ENCODE assay signal across 10 cellular contexts in the genomic region with DNA sequence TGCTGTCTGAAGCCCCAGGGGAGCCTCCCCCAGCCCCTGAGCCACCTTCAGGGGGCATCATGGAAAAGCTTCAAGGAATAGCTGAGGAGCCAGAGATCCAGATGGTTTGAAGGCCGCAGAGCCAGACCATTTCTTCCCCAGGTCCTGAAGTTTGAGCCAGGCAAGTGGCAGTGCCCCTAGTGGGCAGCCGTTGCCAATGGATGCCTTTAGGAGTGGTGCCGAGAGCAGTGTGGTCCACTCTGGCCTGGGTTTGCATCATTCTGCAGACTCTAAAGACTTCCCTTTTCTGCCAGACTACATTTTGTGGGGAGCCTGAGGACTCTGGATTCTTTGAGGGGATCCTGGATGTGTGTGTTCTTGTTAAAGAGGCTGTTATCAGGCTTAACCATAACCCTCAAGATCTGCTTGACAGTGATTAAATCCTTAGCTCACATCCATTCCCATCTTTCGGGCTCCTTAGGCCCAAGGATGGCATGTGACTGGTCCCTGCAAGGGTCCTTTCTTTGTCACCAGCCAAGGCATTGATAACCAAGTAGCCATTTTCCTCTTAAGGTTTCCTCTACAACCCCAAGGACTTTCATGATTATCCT. TPM values are rescaled to one million over a fixed set of nuclear protein-coding genes. Genes with fewer than 3 reads are reported as not detected.
DNase-seq lines count a peak whose midpoint lies in the region; ATAC-seq and TF ChIP-seq lines count a peak whose summit lies in the region.
"Had no signal": no experiment of that assay in that cellular context is flagged by ENCODE, and none has a peak within 500 bp of the region (broad histone marks: within the 10 kb centered on the region; RNA-seq: fewer than 3 reads in every experiment).

No MANE protein-coding gene starts in this region.

- H3K4me1 Mint-ChIP-seq in neural crest cell: no peaks in the 10 kb centered on the region

- TF ChIP-seq POLR2A in gastroesophageal sphincter (IDR thresholded peaks at IDR 0.05): no peak

- no peaks in the 10 kb centered on the region for H3K9me3 Mint-ChIP-seq in neural crest cell
- H3K9me3 Mint-ChIP-seq: activated T-cell treated with anti-CD3 and anti-CD28 coated beads, Interleukin-2, amount 50 U/mL, for 4 hours had no signal

- H3K27ac Mint-ChIP-seq in neural crest cell (ENCODE audit: unreplicated experiment): no peak overlapping the region

- H3K4me3 Mint-ChIP-seq in neural crest cell: no peak overlapping the region
- H3K4me3 Mint-ChIP-seq: activated T-cell treated with anti-CD3 and anti-CD28 coated beads, Interleukin-2, amount 50 U/mL, for 4 hours had no signal

- no peak for ATAC-seq in gastroesophageal sphincter
- no peak for ATAC-seq in HG03378 (IDR thresholded peaks at IDR 0.05; ENCODE audit: unreplicated experiment)

- WGBS in gastroesophageal sphincter (ENCODE audit: low coverage in 1 of 2), 2 donors: 60 to 83% methylated on average over 1 to 3 of the region's 4 CpGs

- H3K4me3 ChIP-seq in coronary artery (no peak overlapping the region), gastroesophageal sphincter (no peak overlapping the region)

- DNase-seq in ELF-1 (ENCODE audit: low read depth, low spot score): peak; percentile 12
- DNase-seq in MV-4-11 (lab: John Stamatoyannopoulos, UW): peak; percentile 66
- no peak for DNase-seq in coronary artery (ENCODE audit: low spot score)
- no peak for DNase-seq in neural crest cell (ENCODE audit: low read depth, low spot score)
- no peak for DNase-seq in COLO668 (lab: John Stamatoyannopoulos, UW; ENCODE audit: unreplicated experiment)
- no peak for DNase-seq in hypothalamus (lab: John Stamatoyannopoulos, UW)
- DNase-seq: activated T-cell treated with anti-CD3 and anti-CD28 coated beads, Interleukin-2, amount 50 U/mL, for 4 hours; NCI-H1436 had no signal

- H3K4me1 ChIP-seq in gastroesophageal sphincter: no peaks in the 10 kb centered on the region

- H3K9me3 ChIP-seq in gastroesophageal sphincter: no peaks in the 10 kb centered on the region

- H3K27ac ChIP-seq in coronary artery: no peak overlapping the region
- no peak overlapping the region for H3K27ac ChIP-seq in gastroesophageal sphincter

- H3K36me3 Mint-ChIP-seq in neural crest cell (ENCODE audit: low read depth): peaks cover 9% of the 10 kb centered on the region

- no peak for TF ChIP-seq EP300 in gastroesophageal sphincter (IDR thresholded peaks at IDR 0.05)

- no peaks in the 10 kb centered on the region for H3K27me3 ChIP-seq in gastroesophageal sphincter

- peaks cover 3% of the 10 kb centered on the region for H3K27me3 Mint-ChIP-seq in neural crest cell (ENCODE audit: low read depth)

- H3K36me3 ChIP-seq in gastroesophageal sphincter: peaks cover 0 to 60% of the 10 kb centered on the region in 2 donors

- TF ChIP-seq CTCF in coronary artery (IDR thresholded peaks at IDR 0.05): peak; percentile 32
- TF ChIP-seq CTCF in neural crest cell (conservative IDR thresholded peaks at IDR 0.05): peak; percentile 55
- peak in 1 of 4 experiments; percentile 23 for TF ChIP-seq CTCF in gastroesophageal sphincter (IDR thresholded peaks at IDR 0.05)

RNA-seq across cellular contexts. Expression of gene HINFP, which starts 13.1 kb away (rescaled TPM):
- total RNA-seq in neural crest cell (38.5 and 38.6 TPM in 2 replicates), gastroesophageal sphincter (10 to 100 TPM; 19.0 to 30.2 (median 23.3) TPM)

RNA-seq across cellular contexts. Expression of gene ABCG4, which starts 14.4 kb away (rescaled TPM):
- total RNA-seq in neural crest cell (3.1 and 3.3 TPM in 2 replicates), gastroesophageal sphincter (1 to 10 TPM in 1 of 4 donors, under 1 TPM in 2, not detected in 1; 0.20 to 1.1 (median 0.40) TPM)

RNA-seq across cellular contexts. Expression of gene C2CD2L, which starts 27.3 kb away (rescaled TPM):
- total RNA-seq in neural crest cell (9.8 and 10.0 TPM in 2 replicates), gastroesophageal sphincter (10 to 100 TPM in 1 of 4 donors, 1 to 10 TPM in 3; 3.4 to 13.3 (median 8.3) TPM)

RNA-seq across cellular contexts. Expression of gene DPAGT1, which starts 32.8 kb away (rescaled TPM):
- total RNA-seq in neural crest cell (48.8 and 49.5 TPM in 2 replicates), gastroesophageal sphincter (10 to 100 TPM; 10.7 to 28.1 (median 21.4) TPM)

RNA-seq across cellular contexts. Expression of gene NLRX1, which starts 34.0 kb away (rescaled TPM):
- total RNA-seq in neural crest cell (9.1 and 9.3 TPM in 2 replicates), gastroesophageal sphincter (10 to 100 TPM; 12.1 to 41.4 (median 17.7) TPM)

Comparison
In these comparisons a context has a peak if more than half of its experiments do, and no peak if none do; other contexts are left out.
1. DNase-seq: peak in ELF-1 (single experiment) and MV-4-11 (single experiment); none in coronary artery (single experiment), neural crest cell (single experiment), COLO668 (single experiment) and hypothalamus (0 of 51).